7 cellular contexts compared by ENCODE assay signal in genomic region chrY:9357497-9357896, GRCh38. TPM values are rescaled to one million over a fixed set of nuclear protein-coding genes. Genes with fewer than 3 reads are reported as not detected.
"Had no signal": no experiment of that assay in that cellular context is flagged by ENCODE, and none has a peak within 500 bp of the region (broad histone marks: within the 10 kb centered on the region; RNA-seq: fewer than 3 reads in every experiment).

TSPY8 (plus strand) TSS chrY:9357797; CDS start chrY:9357843, 46 bp downstream.

RNA-seq across cellular contexts. Expression of gene TSPY8, which starts in this region (rescaled TPM):
- total RNA-seq: GM23248, GM23338, H1, H4, H7, H9, HFFc6 had no signal
- polyA plus RNA-seq: GM23248, GM23338, H1 had no signal
